In genomic region chr20:10949930-10950783, GRCh38 we compare ENCODE assay signal across 18 cellular contexts.
DNase-seq lines count a peak whose midpoint lies in the region; ATAC-seq, FAIRE-seq and TF ChIP-seq lines count a peak whose summit lies in the region.
"Had no signal": no experiment of that assay in that cellular context is flagged by ENCODE, and none has a peak within 500 bp of the region (broad histone marks: within the 10 kb centered on the region; RNA-seq: fewer than 3 reads in every experiment).

No MANE protein-coding gene starts in this region.

- H4K8ac ChIP-seq in H9 (replicated peaks; ENCODE audit: insufficient read length, low read depth, low read length): no peak overlapping the region

- no peak overlapping the region for H3K4me3 ChIP-seq in HCT116 (replicated peaks in 1 of 2; ENCODE audit: low read depth in 1 of 2, low read length in 2 of 2)
- H3K4me3 ChIP-seq in astrocyte (ENCODE audit: insufficient read depth, low read depth, low read length): no peak overlapping the region
- no peak overlapping the region for H3K4me3 ChIP-seq in right atrium auricular region
- H3K4me3 ChIP-seq: GM23248 had no signal

- H2AFZ ChIP-seq in HCT116 (ENCODE audit: low read depth, low read length, poor library complexity, severe bottlenecking) (no peak overlapping the region), astrocyte (ENCODE audit: low read depth, low read length) (no peak overlapping the region), H9 (ENCODE audit: low read length) (no peak overlapping the region)
- H2AFZ ChIP-seq: GM23248 had no signal

- TF ChIP-seq RAD21 in HCT116 (IDR thresholded peaks at IDR 0.05; ENCODE audit: low read depth): no peak

- H2BK12ac ChIP-seq in H9 (ENCODE audit: insufficient read length, low read depth, low read length): no peak overlapping the region

- H2BK5ac ChIP-seq in H9 (ENCODE audit: insufficient read length, low read length): no peak overlapping the region

- POLR2A ChIA-PET in HCT116 (lab: Charles Lee): no interaction called here

- no peak for TF ChIP-seq POLR2A in HCT116 (IDR thresholded peaks at IDR 0.05; ENCODE audit: borderline replicate concordance, extremely low read depth, insufficient read depth, insufficient read length)

- H3K4ac ChIP-seq in H9 (ENCODE audit: low read depth, low read length): no peak overlapping the region

- intact Hi-C loops in HCT116 (cut with micrococcal nuclease) (no loop called here), left colon (cut with DNase I, micrococcal nuclease) (no loop called here)

- no peak overlapping the region for H2BK15ac ChIP-seq in H9 (ENCODE audit: low read depth, low read length)

- no peak overlapping the region for H2AK5ac ChIP-seq in H9 (ENCODE audit: insufficient read length, low read length)

- BruUV-seq in HCT116 (replicated peaks; lab: Mats Ljungman, UMichigan): no TSS peak

- peaks cover 0 to 4% of the 10 kb centered on the region in 2 experiments; a peak in 1 of 4 replicates for H3K4me1 ChIP-seq in HCT116 (ENCODE audit: control insufficient read depth in 1 of 2, insufficient read depth in 2 of 2, low read length in 2 of 2)
- H3K4me1 ChIP-seq in astrocyte (ENCODE audit: insufficient read depth, low read length): no peaks in the 10 kb centered on the region
- H3K4me1 ChIP-seq in H9 (ENCODE audit: insufficient read depth, low read length): peaks cover 3% of the 10 kb centered on the region; the same call in 1 of the 2 replicates
- H3K4me1 ChIP-seq in right atrium auricular region: no peaks in the 10 kb centered on the region

- H3K9me3 Mint-ChIP-seq in astrocyte (ENCODE audit: unreplicated experiment) (no peaks in the 10 kb centered on the region), H9 (no peaks in the 10 kb centered on the region)

- H2BK20ac ChIP-seq in H9 (ENCODE audit: low read depth, low read length, poor library complexity, severe bottlenecking): no peak overlapping the region

- no peak overlapping the region for H3K27ac Mint-ChIP-seq in astrocyte (ENCODE audit: unreplicated experiment)
- H3K27ac Mint-ChIP-seq in H9: no peak overlapping the region; a peak in 1 of 7 replicates
- H3K27ac Mint-ChIP-seq: CD8-positive, alpha-beta memory T cell had no signal

- H3K36me3 Mint-ChIP-seq in astrocyte (ENCODE audit: low read depth, unreplicated experiment) (no peaks in the 10 kb centered on the region), H9 (ENCODE audit: insufficient read depth in 1 of 3, low read depth in 3 of 3) (no peaks in the 10 kb centered on the region)
- H3K36me3 Mint-ChIP-seq: CD8-positive, alpha-beta memory T cell had no signal

- H2BK120ac ChIP-seq in H9 (ENCODE audit: low read depth, low read length, poor library complexity, severe bottlenecking): no peak overlapping the region

- CTCF ChIA-PET in HCT116 (lab: Charles Lee): no interaction called here

- H3K18ac ChIP-seq in H9 (ENCODE audit: insufficient read length, low read depth, low read length): no peak overlapping the region

- H3K27ac ChIP-seq in HCT116 (ENCODE audit: low read depth, low read length): no peak overlapping the region
- no peak overlapping the region for H3K27ac ChIP-seq in astrocyte (ENCODE audit: low read depth, low read length)
- H3K27ac ChIP-seq in H9 (ENCODE audit: insufficient read length, low read depth, low read length): no peak overlapping the region
- no peak overlapping the region for H3K27ac ChIP-seq in right atrium auricular region
- H3K27ac ChIP-seq: GM23248 had no signal

- no peak overlapping the region for H4K91ac ChIP-seq in H9 (ENCODE audit: insufficient read length, low read depth, low read length)

- H3K9me3 ChIP-seq in HCT116 (ENCODE audit: control insufficient read depth in 1 of 2, insufficient read depth in 1 of 2, low read depth in 1 of 2, low read length in 2 of 2): no peaks in the 10 kb centered on the region
- H3K9me3 ChIP-seq in astrocyte (ENCODE audit: insufficient read depth, low read depth, low read length): no peaks in the 10 kb centered on the region
- no peaks in the 10 kb centered on the region for H3K9me3 ChIP-seq in H9 (ENCODE audit: control insufficient read depth, low read depth, low read length)
- H3K9me3 ChIP-seq in right atrium auricular region: no peaks in the 10 kb centered on the region

- H3K56ac ChIP-seq in H9 (ENCODE audit: insufficient read length, low read depth, low read length): no peak overlapping the region

- DNase-seq in HCT116 (ENCODE audit: low read depth, low spot score) (no peak), astrocyte (ENCODE audit: low read depth) (no peak), left colon (no peak), renal cortical epithelial cell (ENCODE audit: low read depth) (peak; percentile 81), putamen (ENCODE audit: low spot score) (no peak), NCI-H2107 treated with DMSO at 0.1 percent for 48 hours (lab: John Stamatoyannopoulos, UW; ENCODE audit: unreplicated experiment) (no peak), H9 (no peak), right atrium auricular region (ENCODE audit: low spot score) (no peak)
- DNase-seq: C1 segment of cervical spinal cord; CD8-positive, alpha-beta memory T cell; GM23248; HCEC 1CT; MM.1S; NCI-H1092; NCI-H1436 treated with DMSO at 0.1 percent for 48 hours; NCI-H2029; NCI-H2171 had no signal

- H3K9ac ChIP-seq in HCT116 (ENCODE audit: low read length): no peak overlapping the region
- H3K9ac ChIP-seq in astrocyte (ENCODE audit: low read length): no peak overlapping the region
- no peak overlapping the region for H3K9ac ChIP-seq in H9 (ENCODE audit: extremely low read depth, insufficient read length, low read length)
- H3K9ac ChIP-seq: GM23248 had no signal

- no peak for TF ChIP-seq CTCF in HCT116 (IDR thresholded peaks at IDR 0.05 in 2 of 3, conservative IDR thresholded peaks at IDR 0.05 in 1 of 3; ENCODE audit: borderline replicate concordance in 1 of 3, insufficient read depth in 1 of 3, low read depth in 2 of 3, low read length in 2 of 3)
- TF ChIP-seq CTCF in astrocyte (IDR thresholded peaks at IDR 0.05; ENCODE audit: insufficient read depth, low read depth, low read length): no peak
- no peak for TF ChIP-seq CTCF in H9 (conservative IDR thresholded peaks at IDR 0.05)
- no peak for TF ChIP-seq CTCF in right atrium auricular region (IDR thresholded peaks at IDR 0.05)

- no CpG with 5 or more reads among the region's 5 CpGs for WGBS in H9 (ENCODE audit: extremely low coverage, insufficient read length, low lambda C conversion rate)

- H3K4me2 ChIP-seq in HCT116 (ENCODE audit: low read length) (peak overlapping the region; percentile 20; the same call in 1 of the 2 replicates), astrocyte (ENCODE audit: low read length) (no peak overlapping the region), H9 (ENCODE audit: insufficient read depth, insufficient read length, low read length) (no peak overlapping the region)

- no peak for ATAC-seq in HCT116
- peak; percentile 76 for ATAC-seq in left colon

- H3K4me1 Mint-ChIP-seq in astrocyte (ENCODE audit: low read depth, unreplicated experiment): peaks cover 3% of the 10 kb centered on the region
- peaks cover 15 to 34% of the 10 kb centered on the region in 2 experiments for H3K4me1 Mint-ChIP-seq in H9
- H3K4me1 Mint-ChIP-seq: CD8-positive, alpha-beta memory T cell had no signal

- no peaks in the 10 kb centered on the region for H3K79me2 ChIP-seq in HCT116 (ENCODE audit: insufficient read depth, low read length)
- no peaks in the 10 kb centered on the region for H3K79me2 ChIP-seq in astrocyte (ENCODE audit: insufficient read depth, low read length)
- H3K79me2 ChIP-seq in H9 (ENCODE audit: insufficient read depth, low read length): no peaks in the 10 kb centered on the region

- no peaks in the 10 kb centered on the region for H3K27me3 ChIP-seq in HCT116 (ENCODE audit: insufficient read depth, low read length)
- no peaks in the 10 kb centered on the region for H3K27me3 ChIP-seq in astrocyte (ENCODE audit: insufficient read depth, low read length)
- H3K27me3 ChIP-seq in H9 (ENCODE audit: insufficient read depth, low read length): no peaks in the 10 kb centered on the region
- H3K27me3 ChIP-seq in right atrium auricular region: no peaks in the 10 kb centered on the region

- H3K9me2 ChIP-seq in HCT116 (ENCODE audit: insufficient read depth): no peaks in the 10 kb centered on the region; the same call in 1 of the 2 replicates

- H3K23me2 ChIP-seq in H9 (ENCODE audit: insufficient read length, low read depth, low read length, poor library complexity, severe bottlenecking): no peaks in the 10 kb centered on the region

- no peak overlapping the region for H4K5ac ChIP-seq in H9 (ENCODE audit: insufficient read length, low read depth, low read length)

- H3K4me3 Mint-ChIP-seq in astrocyte (ENCODE audit: unreplicated experiment) (peak overlapping the region; percentile 24), H9 (no peak overlapping the region)
- H3K4me3 Mint-ChIP-seq: CD8-positive, alpha-beta memory T cell had no signal

- no peaks in the 10 kb centered on the region for H3K79me1 ChIP-seq in H9 (ENCODE audit: insufficient read depth, low read depth, low read length, poor library complexity, severe bottlenecking)

- RAD21 ChIA-PET in HCT116 (lab: Charles Lee; ENCODE audit: low non-redundant PET in 1 of 2, low total read pairs in 2 of 2, uncharacterized antibody in 2 of 2, unreplicated experiment in 2 of 2): no interaction called here

- H3K23ac ChIP-seq in H9 (ENCODE audit: insufficient read length, low read depth, low read length): no peak overlapping the region

- H3K27me3 Mint-ChIP-seq in astrocyte (ENCODE audit: low read depth, unreplicated experiment) (no peaks in the 10 kb centered on the region), H9 (ENCODE audit: low read depth) (no peaks in the 10 kb centered on the region)
- H3K27me3 Mint-ChIP-seq: CD8-positive, alpha-beta memory T cell had no signal

- H3K36me3 ChIP-seq in HCT116 (ENCODE audit: control insufficient read depth in 1 of 2, insufficient read depth in 2 of 2, low read length in 2 of 2) (no peaks in the 10 kb centered on the region), astrocyte (ENCODE audit: insufficient read depth, low read length) (no peaks in the 10 kb centered on the region), right atrium auricular region (no peaks in the 10 kb centered on the region)

- H4K20me1 ChIP-seq in HCT116 (ENCODE audit: insufficient read depth) (no peaks in the 10 kb centered on the region), astrocyte (ENCODE audit: insufficient read depth, low read length) (no peaks in the 10 kb centered on the region), H9 (ENCODE audit: control insufficient read depth, insufficient read depth, insufficient read length) (no peaks in the 10 kb centered on the region)

- FAIRE-seq in astrocyte (lab: Jason Lieb, UNC): no peak
- FAIRE-seq: G401.6 had no signal

- H3T11ph ChIP-seq in H9 (ENCODE audit: low read length): no peak overlapping the region

- H3K14ac ChIP-seq in H9 (ENCODE audit: insufficient read depth, low read length): no peak overlapping the region

TF ChIP-seq in HCT116, 20 proteins besides CTCF, POLR2A, EP300 and RAD21:
- TF ChIP-seq TCF7L2 (IDR thresholded peaks at IDR 0.05; ENCODE audit: borderline replicate concordance, extremely low read depth, insufficient read depth, insufficient read length) (no peak), EGR1 (IDR thresholded peaks at IDR 0.05; ENCODE audit: low read depth) (no peak), CEBPB (IDR thresholded peaks at IDR 0.05; ENCODE audit: low read depth) (no peak)
